ENCODE assay signal across 8 cellular contexts in genomic region chr10:32042730-32043129, GRCh38. TPM values are rescaled to one million over a fixed set of nuclear protein-coding genes. Genes with fewer than 3 reads are reported as not detected.
DNase-seq lines count a peak whose midpoint lies in the region; TF ChIP-seq lines count a peak whose summit lies in the region.
"Not testable (repeated sequence)": the region's sequence is repeated elsewhere in the genome, so short reads cannot be mapped to it uniquely, and the experiment has no call there.

No MANE protein-coding gene starts in this region.

- peaks cover 97% of the 10 kb centered on the region for H4K20me1 ChIP-seq in Loucy (ENCODE audit: insufficient read depth, low read length, poor library complexity, severe bottlenecking)

- peaks cover 73 to 90% (median 84%) of the 10 kb centered on the region in 3 donors for H3K4me1 Mint-ChIP-seq in CD8-positive, alpha-beta memory T cell
- H3K4me1 Mint-ChIP-seq in activated CD4-positive, alpha-beta T cell treated with anti-CD3 and anti-CD28 coated beads, Interleukin-2, amount 10 ng/mL, durations not matched to agents 24 days and 14 days: peaks cover 49% of the 10 kb centered on the region
- not testable (repeated sequence) for H3K4me1 Mint-ChIP-seq in progenitor cell of endocrine pancreas (ENCODE audit: low read depth)

- peaks cover 49% of the 10 kb centered on the region for H3K4me1 ChIP-seq in CD8-positive, alpha-beta memory T cell (ENCODE audit: insufficient read depth, low read length)
- H3K4me1 ChIP-seq in Loucy (ENCODE audit: insufficient read depth, low read length, poor library complexity, severe bottlenecking): peaks cover 49% of the 10 kb centered on the region
- peaks cover 53 to 94% (median 91%) of the 10 kb centered on the region in 4 donors for H3K4me1 ChIP-seq in esophagus muscularis mucosa

- H3K27ac Mint-ChIP-seq in CD8-positive, alpha-beta memory T cell: peak overlapping the region in 6 of 8 donors; percentile 17 to 88 (median 34)
- H3K27ac Mint-ChIP-seq in activated CD4-positive, alpha-beta T cell treated with anti-CD3 and anti-CD28 coated beads, Interleukin-2, amount 10 ng/mL, durations not matched to agents 24 days and 14 days: peak overlapping the region; percentile 45
- peak overlapping the region; percentile 73 for H3K27ac Mint-ChIP-seq in progenitor cell of endocrine pancreas

- not testable (repeated sequence) for H2AFZ ChIP-seq in Loucy (ENCODE audit: low read length)

- TF ChIP-seq POLR2A in esophagus muscularis mucosa (IDR thresholded peaks at IDR 0.05; ENCODE audit: low read depth): not testable (repeated sequence)

- peaks cover 98% of the 10 kb centered on the region for H3K79me2 ChIP-seq in Loucy (ENCODE audit: insufficient read depth, low read length)

- intact Hi-C loops in activated CD4-positive, alpha-beta T cell treated with anti-CD3 and anti-CD28 coated beads, Interleukin-2, amount 10 ng/mL, durations not matched to agents 24 days and 14 days (cut with micrococcal nuclease): loop anchor here (2.0 kb wide), 1 partner anchor 14 kb away; the partner anchor contains the start of gene KIF5B
- intact Hi-C loops in esophagus muscularis mucosa (cut with DNase I): not testable (repeated sequence)

- peak overlapping the region in 6 of 7 donors; percentile 3 to 77 (median 44) for H3K4me3 Mint-ChIP-seq in CD8-positive, alpha-beta memory T cell
- H3K4me3 Mint-ChIP-seq in activated CD4-positive, alpha-beta T cell treated with anti-CD3 and anti-CD28 coated beads, Interleukin-2, amount 10 ng/mL, durations not matched to agents 24 days and 14 days; progenitor cell of endocrine pancreas (ENCODE audit: low read depth): not testable (repeated sequence)

- H3K9me3 ChIP-seq in CD8-positive, alpha-beta memory T cell (ENCODE audit: low read length); Loucy (ENCODE audit: insufficient read depth, low read depth, low read length); esophagus muscularis mucosa: not testable (repeated sequence)

- H3K27ac ChIP-seq in CD8-positive, alpha-beta memory T cell (ENCODE audit: low read depth, low read length): not testable (repeated sequence)
- peak overlapping the region; percentile 13 to 67 (median 37) for H3K27ac ChIP-seq in esophagus muscularis mucosa (replicated peaks in 1 of 4)

- not testable (repeated sequence) for H3K4me3 ChIP-seq in CD8-positive, alpha-beta memory T cell (ENCODE audit: low read length); Loucy (ENCODE audit: low read length, poor library complexity, severe bottlenecking); esophagus muscularis mucosa

- not testable (repeated sequence) for H3K27me3 Mint-ChIP-seq in CD8-positive, alpha-beta memory T cell; activated CD4-positive, alpha-beta T cell treated with anti-CD3 and anti-CD28 coated beads, Interleukin-2, amount 10 ng/mL, durations not matched to agents 24 days and 14 days; progenitor cell of endocrine pancreas

- WGBS in esophagus muscularis mucosa: 54% methylated on average over 8 of the region's 8 CpGs

- not testable (repeated sequence) for H3F3A ChIP-seq in Loucy (ENCODE audit: low read depth)

- not testable (repeated sequence) for H3K9ac ChIP-seq in Loucy (ENCODE audit: low read depth, low read length, poor library complexity, severe bottlenecking)

- H3K36me3 Mint-ChIP-seq in CD8-positive, alpha-beta memory T cell: peaks cover 6 to 75% (median 26%) of the 10 kb centered on the region in 3 donors
- peaks cover 59% of the 10 kb centered on the region for H3K36me3 Mint-ChIP-seq in activated CD4-positive, alpha-beta T cell treated with anti-CD3 and anti-CD28 coated beads, Interleukin-2, amount 10 ng/mL, durations not matched to agents 24 days and 14 days (ENCODE audit: low read depth)
- H3K36me3 Mint-ChIP-seq in progenitor cell of endocrine pancreas (ENCODE audit: insufficient read depth): peaks cover 32% of the 10 kb centered on the region

- H3K36me3 ChIP-seq in CD8-positive, alpha-beta memory T cell (ENCODE audit: insufficient read depth, low read length): peaks cover 22% of the 10 kb centered on the region
- H3K36me3 ChIP-seq in Loucy (ENCODE audit: insufficient read depth, low read length) (peaks cover 91% of the 10 kb centered on the region), esophagus muscularis mucosa (peaks cover 7 to 55% (median 31%) of the 10 kb centered on the region in 4 donors)

- H3K4me2 ChIP-seq in Loucy (ENCODE audit: low read depth, low read length, poor library complexity, severe bottlenecking): peak overlapping the region; percentile 24

- CTCF ChIA-PET in CD8-positive, alpha-beta memory T cell (lab: Charles Lee): not testable (repeated sequence)

- not testable (repeated sequence) for H3K9me2 ChIP-seq in Loucy (replicated peaks; ENCODE audit: low read depth, low read length)

- TF ChIP-seq CTCF in Loucy (conservative IDR thresholded peaks at IDR 0.05; ENCODE audit: low read length); esophagus muscularis mucosa (IDR thresholded peaks at IDR 0.05); progenitor cell of endocrine pancreas (IDR thresholded peaks at IDR 0.05; ENCODE audit: unreplicated experiment): not testable (repeated sequence)

- H3K9me3 Mint-ChIP-seq in CD8-positive, alpha-beta memory T cell; activated CD4-positive, alpha-beta T cell treated with anti-CD3 and anti-CD28 coated beads, Interleukin-2, amount 10 ng/mL, durations not matched to agents 24 days and 14 days; progenitor cell of endocrine pancreas (ENCODE audit: low read depth): not testable (repeated sequence)

- TF ChIP-seq EP300 in esophagus muscularis mucosa (IDR thresholded peaks at IDR 0.05): not testable (repeated sequence)

- DNase-seq in A172 (ENCODE audit: low spot score): peak; percentile 33
- DNase-seq in CD8-positive, alpha-beta memory T cell; activated CD4-positive, alpha-beta T cell treated with anti-CD3 and anti-CD28 coated beads, Interleukin-2, amount 10 ng/mL, durations not matched to agents 24 days and 14 days; esophagus muscularis mucosa (ENCODE audit: extremely low spot score); progenitor cell of endocrine pancreas (ENCODE audit: low spot score, unreplicated experiment): not testable (repeated sequence)
- peak; percentile 24 for DNase-seq in amniotic stem cell (lab: John Stamatoyannopoulos, UW)
- peak; percentile 66 for DNase-seq in hepatic stellate cell (ENCODE audit: low spot score)

- POLR2A ChIA-PET in CD8-positive, alpha-beta memory T cell (lab: Charles Lee): interaction anchor here (0.6 kb wide), 1 partner anchor 11 kb away, joined by 4 read pairs; no protein-coding TSS in a partner anchor

- H3K27me3 ChIP-seq in CD8-positive, alpha-beta memory T cell (ENCODE audit: insufficient read depth, low read length, poor library complexity, severe bottlenecking); Loucy (ENCODE audit: insufficient read depth, low read length, poor library complexity, severe bottlenecking); esophagus muscularis mucosa: not testable (repeated sequence)

RNA-seq across cellular contexts. Expression of gene KIF5B, which starts 13.5 kb away (rescaled TPM):
- total RNA-seq in A172 (2014; rRNA removed; shearing (Covaris generic)): 158 and 206 TPM in 2 replicates
- 10 to 100 TPM; 97.4 to 98.5 TPM for total RNA-seq in CD8-positive, alpha-beta memory T cell
- 26.1 TPM for polyA plus RNA-seq in CD8-positive, alpha-beta memory T cell
- total RNA-seq in activated CD4-positive, alpha-beta T cell treated with anti-CD3 and anti-CD28 coated beads, Interleukin-2, amount 10 ng/mL, durations not matched to agents 24 days and 14 days: 81.3 and 82.2 TPM in 2 replicates
- total RNA-seq in esophagus muscularis mucosa (100 to 1,000 TPM; 253 to 317 (median 298) TPM), progenitor cell of endocrine pancreas (111 and 115 TPM in 2 replicates)
